14 cellular contexts compared by ENCODE assay signal in genomic region chr6:15335916-15336315, GRCh38.
"Had no signal": no experiment of that assay in that cellular context is flagged by ENCODE, and none has a peak within 500 bp of the region (broad histone marks: within the 10 kb centered on the region; RNA-seq: fewer than 3 reads in every experiment).

No MANE protein-coding gene starts in this region.

- H3K4me1 ChIP-seq: uterus had no signal

- H3K27ac ChIP-seq: coronary artery, epithelial cell of prostate, gastroesophageal sphincter, tibial artery, uterus had no signal

- H3K36me3 ChIP-seq: gastroesophageal sphincter, tibial artery, uterus had no signal

- ATAC-seq: activated CD8-positive, alpha-beta memory T cell treated with anti-CD3 and anti-CD28 coated beads, Interleukin-2, amount 10 ng/mL, durations not matched to agents 7 days and 5 days; gastroesophageal sphincter; left lobe of liver had no signal

- H3K4me3 Mint-ChIP-seq: activated CD8-positive, alpha-beta memory T cell treated with anti-CD3 and anti-CD28 coated beads, Interleukin-2, amount 10 ng/mL, durations not matched to agents 7 days and 5 days; activated naive CD4-positive, alpha-beta T cell treated with anti-CD3 and anti-CD28 coated beads for 36 hours had no signal

- H3K27ac Mint-ChIP-seq: activated CD4-positive, alpha-beta T cell treated with anti-CD3 and anti-CD28 coated beads, Interleukin-2, amount 10 ng/mL, durations not matched to agents 7 days and 5 days; activated CD8-positive, alpha-beta memory T cell treated with anti-CD3 and anti-CD28 coated beads, Interleukin-2, amount 10 ng/mL, durations not matched to agents 7 days and 5 days had no signal

- H3K9me3 ChIP-seq: gastroesophageal sphincter, tibial artery, uterus had no signal

- H3K27me3 ChIP-seq: gastroesophageal sphincter, tibial artery, uterus had no signal

- DNase-seq: activated CD4-positive, alpha-beta T cell treated with anti-CD3 and anti-CD28 coated beads, Interleukin-2, amount 10 ng/mL, durations not matched to agents 7 days and 5 days; activated CD8-positive, alpha-beta memory T cell treated with anti-CD3 and anti-CD28 coated beads, Interleukin-2, amount 10 ng/mL, durations not matched to agents 7 days and 5 days; activated naive CD4-positive, alpha-beta T cell treated with anti-CD3 and anti-CD28 coated beads for 36 hours; caudate nucleus; effector CD4-positive, alpha-beta T cell; islet precursor cell; stimulated activated CD4-positive, alpha-beta T cell treated with anti-CD3 and anti-CD28 coated beads, Interleukin-12 subunit alpha, Interleukin-12 subunit beta, amount 100 ng/mL, for 4 hours; SW 1271; tibial artery; uterus had no signal

- H3K4me3 ChIP-seq: coronary artery, gastroesophageal sphincter, tibial artery, uterus had no signal

- H3K27me3 Mint-ChIP-seq: activated CD4-positive, alpha-beta T cell treated with anti-CD3 and anti-CD28 coated beads, Interleukin-2, amount 10 ng/mL, durations not matched to agents 7 days and 5 days; activated CD8-positive, alpha-beta memory T cell treated with anti-CD3 and anti-CD28 coated beads, Interleukin-2, amount 10 ng/mL, durations not matched to agents 7 days and 5 days had no signal

- H3K9me3 Mint-ChIP-seq: activated CD4-positive, alpha-beta T cell treated with anti-CD3 and anti-CD28 coated beads, Interleukin-2, amount 10 ng/mL, durations not matched to agents 7 days and 5 days; activated naive CD4-positive, alpha-beta T cell treated with anti-CD3 and anti-CD28 coated beads for 36 hours had no signal
